ENCODE assay signal across 27 cellular contexts in the genomic region with DNA sequence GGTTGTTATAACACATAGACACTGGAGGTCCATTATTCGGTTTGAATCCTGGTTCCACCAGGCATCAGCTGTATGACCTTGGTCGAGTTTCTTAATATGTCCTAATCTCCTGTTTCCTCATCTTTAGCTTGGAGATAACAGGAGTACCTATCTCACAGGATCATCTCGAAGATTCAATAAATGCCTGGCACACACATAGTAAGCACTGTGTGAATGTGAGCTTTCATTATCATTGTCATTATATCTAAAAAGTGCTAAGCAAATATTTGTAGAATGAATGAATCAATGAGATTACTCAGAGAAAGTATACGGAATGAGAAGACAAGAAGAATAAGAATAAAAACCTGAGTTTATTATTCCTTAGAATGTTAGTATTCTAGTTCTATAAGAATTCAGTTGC.
"Had no signal": no experiment of that assay in that cellular context is flagged by ENCODE, and none has a peak within 500 bp of the region (broad histone marks: within the 10 kb centered on the region; RNA-seq: fewer than 3 reads in every experiment).

No MANE protein-coding gene starts in this region.

- H3K4me3 ChIP-seq: neural progenitor cell, ovary, psoas muscle, right lobe of liver, sigmoid colon, stomach, thoracic aorta, thyroid gland, tibial nerve, upper lobe of left lung, vagina had no signal

- H3K27ac ChIP-seq: neural progenitor cell, ovary, parathyroid adenoma, psoas muscle, right lobe of liver, sigmoid colon, stomach, thoracic aorta, thyroid gland, tibial nerve, upper lobe of left lung, vagina had no signal

- H3K36me3 Mint-ChIP-seq: neural progenitor cell; stimulated activated effector memory CD8-positive, alpha-beta T cell treated with anti-CD3 and anti-CD28 coated beads, Interleukin-12 subunit alpha, Interleukin-12 subunit beta, amount 100 ng/mL, for 72 hours; stimulated activated naive B cell treated with anti-CD40 and anti-IgM and Interleukin-4, amounts not matched to agents 10 μg/mL and 1 μg/mL and 100 μg/mL, for 72 hours had no signal

- ATAC-seq: psoas muscle; right cardiac atrium; right lobe of liver; stimulated activated effector memory CD8-positive, alpha-beta T cell treated with anti-CD3 and anti-CD28 coated beads, Interleukin-12 subunit alpha, Interleukin-12 subunit beta, amount 100 ng/mL, for 72 hours; stimulated activated naive B cell treated with anti-CD40 and anti-IgM and Interleukin-4, amounts not matched to agents 10 μg/mL and 1 μg/mL and 100 μg/mL, for 72 hours had no signal

- H3K27me3 Mint-ChIP-seq: stimulated activated naive B cell treated with anti-CD40 and anti-IgM and Interleukin-4, amounts not matched to agents 10 μg/mL and 1 μg/mL and 100 μg/mL, for 72 hours had no signal

- H3K27ac Mint-ChIP-seq: nephron; neural progenitor cell; progenitor cell of endocrine pancreas; stimulated activated effector memory CD8-positive, alpha-beta T cell treated with anti-CD3 and anti-CD28 coated beads, Interleukin-12 subunit alpha, Interleukin-12 subunit beta, amount 100 ng/mL, for 72 hours; stimulated activated naive B cell treated with anti-CD40 and anti-IgM and Interleukin-4, amounts not matched to agents 10 μg/mL and 1 μg/mL and 100 μg/mL, for 72 hours; stimulated activated naive CD8-positive, alpha-beta T cell treated with anti-CD3 and anti-CD28 coated beads, Interleukin-15, Interleukin-2, amounts not matched to agents 100 ng/mL and 50 ng/mL, for 24 hours had no signal

- H3K9me3 Mint-ChIP-seq: nephron; neural progenitor cell; stimulated activated effector memory CD8-positive, alpha-beta T cell treated with anti-CD3 and anti-CD28 coated beads, Interleukin-12 subunit alpha, Interleukin-12 subunit beta, amount 100 ng/mL, for 72 hours; stimulated activated naive B cell treated with anti-CD40 and anti-IgM and Interleukin-4, amounts not matched to agents 10 μg/mL and 1 μg/mL and 100 μg/mL, for 72 hours; stimulated activated naive CD8-positive, alpha-beta T cell treated with anti-CD3 and anti-CD28 coated beads, Interleukin-15, Interleukin-2, amounts not matched to agents 100 ng/mL and 50 ng/mL, for 24 hours had no signal

- DNase-seq: occipital lobe; ovary; posterior cingulate gyrus; psoas muscle; right cardiac atrium; right lobe of liver; sigmoid colon; small intestine; stimulated activated CD4-positive, alpha-beta T cell treated with anti-CD3 and anti-CD28 coated beads, Interleukin-15, amount 100 ng/mL, for 24 hours; stimulated activated CD4-positive, alpha-beta T cell treated with anti-CD3 and anti-CD28 coated beads, Interleukin-2, amount 100 ng/mL, for 24 hours; stimulated activated CD4-positive, alpha-beta T cell treated with anti-CD3 and anti-CD28 coated beads, Interleukin-2, amount 100 ng/mL, for 48 hours; stimulated activated CD4-positive, alpha-beta T cell treated with anti-CD3 and anti-CD28 coated beads, Interleukin-4, amount 100 ng/mL, for 24 hours; stimulated activated naive B cell treated with anti-CD40 and anti-IgM and Interleukin-4, amounts not matched to agents 10 μg/mL and 1 μg/mL and 100 μg/mL, for 72 hours; stimulated activated naive CD4-positive, alpha-beta T cell treated with Interleukin-2 at 50 U/mL for 16 hours; stomach; thyroid gland; upper lobe of left lung had no signal

- H3K4me1 Mint-ChIP-seq: nephron; neural progenitor cell; stimulated activated effector memory CD8-positive, alpha-beta T cell treated with anti-CD3 and anti-CD28 coated beads, Interleukin-12 subunit alpha, Interleukin-12 subunit beta, amount 100 ng/mL, for 72 hours; stimulated activated naive B cell treated with anti-CD40 and anti-IgM and Interleukin-4, amounts not matched to agents 10 μg/mL and 1 μg/mL and 100 μg/mL, for 72 hours had no signal

- H3K4me3 Mint-ChIP-seq: nephron; neural progenitor cell; stimulated activated effector memory CD8-positive, alpha-beta T cell treated with anti-CD3 and anti-CD28 coated beads, Interleukin-12 subunit alpha, Interleukin-12 subunit beta, amount 100 ng/mL, for 72 hours; stimulated activated naive B cell treated with anti-CD40 and anti-IgM and Interleukin-4, amounts not matched to agents 10 μg/mL and 1 μg/mL and 100 μg/mL, for 72 hours; stimulated activated naive CD8-positive, alpha-beta T cell treated with anti-CD3 and anti-CD28 coated beads, Interleukin-15, Interleukin-2, amounts not matched to agents 100 ng/mL and 50 ng/mL, for 24 hours had no signal

- H3K27me3 ChIP-seq: neural progenitor cell, ovary, right lobe of liver, sigmoid colon, stomach, thyroid gland, tibial nerve, upper lobe of left lung, vagina had no signal

- FAIRE-seq: small intestine, urothelium cell line had no signal

- H3K36me3 ChIP-seq: neural progenitor cell, ovary, right lobe of liver, sigmoid colon, stomach, thoracic aorta, thyroid gland, tibial nerve, upper lobe of left lung, vagina had no signal
